17 cellular contexts compared by ENCODE assay signal in the genomic region with DNA sequence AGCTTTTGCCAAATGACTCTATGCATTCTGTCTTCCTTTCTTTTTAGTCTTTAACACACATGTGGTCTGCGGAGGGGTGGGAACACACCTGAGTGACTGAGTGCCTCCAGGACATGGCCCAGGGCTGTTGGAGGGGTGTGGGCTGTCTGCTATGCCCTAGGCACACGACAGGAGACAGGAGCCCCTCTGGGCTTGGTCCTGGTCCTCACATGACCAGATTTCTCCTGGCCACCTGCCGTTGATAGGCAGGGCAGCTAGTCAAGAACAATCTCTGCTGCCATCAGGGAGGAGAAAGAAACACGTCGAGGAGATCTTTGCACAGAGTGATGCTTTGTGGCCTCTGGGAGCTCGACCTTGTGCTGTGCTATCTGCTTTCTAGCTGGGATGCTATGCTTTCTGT.
DNase-seq lines count a peak whose midpoint lies in the region; ATAC-seq and TF ChIP-seq lines count a peak whose summit lies in the region.
"Had no signal": no experiment of that assay in that cellular context is flagged by ENCODE, and none has a peak within 500 bp of the region (broad histone marks: within the 10 kb centered on the region; RNA-seq: fewer than 3 reads in every experiment).

No MANE protein-coding gene starts in this region.

- H3K27me3 ChIP-seq in MM.1S (replicated peaks; ENCODE audit: insufficient read depth, low read length) (no peaks in the 10 kb centered on the region), esophagus muscularis mucosa (no peaks in the 10 kb centered on the region)
- H3K27me3 ChIP-seq: BLaER1 treated with 17β-estradiol and CSF1 and Interleukin-3, amounts not matched to agents 10 nM and 100 nM; Peyer's patch had no signal

- DNase-seq in MM.1S (no peak), esophagus muscularis mucosa (ENCODE audit: extremely low spot score) (peak; percentile 87), posterior vena cava (ENCODE audit: low spot score) (peak; percentile 64), COLO668 (lab: John Stamatoyannopoulos, UW; ENCODE audit: unreplicated experiment) (no peak), GM10248 (ENCODE audit: extremely low spot score) (no peak), caudate nucleus (lab: John Stamatoyannopoulos, UW) (no peak)
- peak; percentile 31 for DNase-seq in activated CD8-positive, alpha-beta memory T cell treated with anti-CD3 and anti-CD28 coated beads, Interleukin-2, amount 10 ng/mL, durations not matched to agents 7 days and 5 days
- DNase-seq: CD4-positive, alpha-beta memory T cell; GM23248; NCI-H1417; NCI-H187; NCI-H446; NCI-H526 had no signal

- H3K27ac ChIP-seq in MM.1S (ENCODE audit: low read length) (no peak overlapping the region), esophagus muscularis mucosa (replicated peaks in 1 of 4) (no peak overlapping the region), caudate nucleus (ENCODE audit: low read depth, low read length) (no peak overlapping the region)
- H3K27ac ChIP-seq: BLaER1 treated with 17β-estradiol and CSF1 and Interleukin-3, amounts not matched to agents 10 nM and 100 nM; GM23248; Peyer's patch had no signal

- CTCF ChIA-PET in activated CD8-positive, alpha-beta memory T cell treated with anti-CD3 and anti-CD28 coated beads, Interleukin-2, amount 10 ng/mL, durations not matched to agents 7 days and 5 days (lab: Charles Lee), result interaction anchor here (1.3 kb wide), 1 partner anchor 13 kb away, joined by 4 read pairs; no protein-coding TSS in a partner anchor
- CTCF ChIA-PET in GM10248 (lab: Yijun Ruan, JAX), result interaction anchor here (0.8 to 7.7 kb wide), 6 partner anchors 11 to 644 kb away, joined by 3 to 62 read pairs (median 4); no protein-coding TSS in a partner anchor

- H3K4me3 Mint-ChIP-seq in activated CD8-positive, alpha-beta memory T cell treated with anti-CD3 and anti-CD28 coated beads, Interleukin-2, amount 10 ng/mL, durations not matched to agents 7 days and 5 days, result no peak overlapping the region
- H3K4me3 Mint-ChIP-seq: CD4-positive, alpha-beta memory T cell; IgD-negative memory B cell had no signal

- no peak overlapping the region for H3K4me3 ChIP-seq in MM.1S (ENCODE audit: low read length)
- H3K4me3 ChIP-seq in esophagus muscularis mucosa, result no peak overlapping the region
- H3K4me3 ChIP-seq: BLaER1 treated with 17β-estradiol and CSF1 and Interleukin-3, amounts not matched to agents 10 nM and 100 nM; GM23248; HAP-1; Peyer's patch had no signal

- H3K79me2 ChIP-seq in MM.1S (ENCODE audit: low read length), result no peaks in the 10 kb centered on the region

- intact Hi-C loops in esophagus muscularis mucosa (cut with DNase I) (no loop called here), posterior vena cava (cut with DNase I) (no loop called here)

- ATAC-seq in activated CD8-positive, alpha-beta memory T cell treated with anti-CD3 and anti-CD28 coated beads, Interleukin-2, amount 10 ng/mL, durations not matched to agents 7 days and 5 days, result no peak

- POLR2A ChIA-PET in GM10248 (lab: Yijun Ruan, JAX), result no interaction called here

- TF ChIP-seq EP300 in esophagus muscularis mucosa (IDR thresholded peaks at IDR 0.05), result no peak

- H3K4me1 ChIP-seq in MM.1S (ENCODE audit: low read length), result no peaks in the 10 kb centered on the region
- peaks cover 0 to 8% (median 0%) of the 10 kb centered on the region in 4 donors for H3K4me1 ChIP-seq in esophagus muscularis mucosa
- H3K4me1 ChIP-seq: HAP-1, Peyer's patch had no signal

- 78% methylated on average over 6 of the region's 6 CpGs for WGBS in esophagus muscularis mucosa

- H2AFZ ChIP-seq in MM.1S (ENCODE audit: low read length), result 0 out of 2 replicates have a peak overlapping the region, but pooled peaks have one; percentile 28
- H2AFZ ChIP-seq: GM23248 had no signal

- TF ChIP-seq CTCF in MM.1S (IDR thresholded peaks at IDR 0.05; ENCODE audit: low read length), result no peak
- TF ChIP-seq CTCF in esophagus muscularis mucosa (IDR thresholded peaks at IDR 0.05), result no peak
- no peak for TF ChIP-seq CTCF in GM10248 (IDR thresholded peaks at IDR 0.05; ENCODE audit: control extremely low read depth, extremely low read depth, low read depth, missing control alignments)

- no peaks in the 10 kb centered on the region for H3K36me3 Mint-ChIP-seq in activated CD8-positive, alpha-beta memory T cell treated with anti-CD3 and anti-CD28 coated beads, Interleukin-2, amount 10 ng/mL, durations not matched to agents 7 days and 5 days
- H3K36me3 Mint-ChIP-seq: CD4-positive, alpha-beta memory T cell had no signal

- H3K4me2 ChIP-seq in MM.1S (ENCODE audit: low read depth, low read length), result no peak overlapping the region
- H3K4me2 ChIP-seq: BLaER1 treated with 17β-estradiol and CSF1 and Interleukin-3, amounts not matched to agents 10 nM and 100 nM had no signal

- H3K27me3 Mint-ChIP-seq in activated CD8-positive, alpha-beta memory T cell treated with anti-CD3 and anti-CD28 coated beads, Interleukin-2, amount 10 ng/mL, durations not matched to agents 7 days and 5 days, result peaks cover 11% of the 10 kb centered on the region
- H3K27me3 Mint-ChIP-seq: CD4-positive, alpha-beta memory T cell had no signal

- H3K9me3 ChIP-seq in MM.1S (replicated peaks; ENCODE audit: insufficient read depth, low read length), result no peaks in the 10 kb centered on the region
- H3K9me3 ChIP-seq in esophagus muscularis mucosa, result no peaks in the 10 kb centered on the region
- H3K9me3 ChIP-seq: Peyer's patch had no signal

- no peaks in the 10 kb centered on the region for H3F3A ChIP-seq in MM.1S (ENCODE audit: insufficient read depth, low read length)

- H3K9ac ChIP-seq in MM.1S (ENCODE audit: low read length), result no peak overlapping the region
- H3K9ac ChIP-seq: BLaER1 treated with 17β-estradiol and CSF1 and Interleukin-3, amounts not matched to agents 10 nM and 100 nM; GM23248 had no signal

- H4K20me1 ChIP-seq in MM.1S (ENCODE audit: insufficient read depth, low read length), result no peaks in the 10 kb centered on the region
- H4K20me1 ChIP-seq: BLaER1 treated with 17β-estradiol and CSF1 and Interleukin-3, amounts not matched to agents 10 nM and 100 nM had no signal

- H3K9me3 Mint-ChIP-seq in activated CD8-positive, alpha-beta memory T cell treated with anti-CD3 and anti-CD28 coated beads, Interleukin-2, amount 10 ng/mL, durations not matched to agents 7 days and 5 days (ENCODE audit: low read depth), result no peaks in the 10 kb centered on the region
- H3K9me3 Mint-ChIP-seq: CD4-positive, alpha-beta memory T cell; IgD-negative memory B cell had no signal

- no peak for TF ChIP-seq POLR2A in esophagus muscularis mucosa (IDR thresholded peaks at IDR 0.05; ENCODE audit: low read depth)

- H3K27ac Mint-ChIP-seq in activated CD8-positive, alpha-beta memory T cell treated with anti-CD3 and anti-CD28 coated beads, Interleukin-2, amount 10 ng/mL, durations not matched to agents 7 days and 5 days, result no peak overlapping the region
- H3K27ac Mint-ChIP-seq: IgD-negative memory B cell had no signal

- H3K36me3 ChIP-seq in MM.1S (replicated peaks; ENCODE audit: insufficient read depth, low read length), result no peaks in the 10 kb centered on the region
- peaks cover 0 to 15% (median 5%) of the 10 kb centered on the region in 4 donors for H3K36me3 ChIP-seq in esophagus muscularis mucosa
- H3K36me3 ChIP-seq: BLaER1 treated with 17β-estradiol and CSF1 and Interleukin-3, amounts not matched to agents 10 nM and 100 nM; HAP-1; Peyer's patch had no signal

- peaks cover 15% of the 10 kb centered on the region for H3K4me1 Mint-ChIP-seq in activated CD8-positive, alpha-beta memory T cell treated with anti-CD3 and anti-CD28 coated beads, Interleukin-2, amount 10 ng/mL, durations not matched to agents 7 days and 5 days

- H3K9me2 ChIP-seq in MM.1S (replicated peaks; ENCODE audit: insufficient read depth, low read length), result no peaks in the 10 kb centered on the region

Comparison
In these comparisons a context has a peak if more than half of its experiments do, and no peak if none do; other contexts are left out.
1. DNase-seq: peak in activated CD8-positive, alpha-beta memory T cell treated with anti-CD3 and anti-CD28 coated beads, Interleukin-2, amount 10 ng/mL, durations not matched to agents 7 days and 5 days (single experiment), esophagus muscularis mucosa (single experiment) and posterior vena cava (single experiment); none in MM.1S (single experiment), COLO668 (single experiment), GM10248 (single experiment) and caudate nucleus (0 of 61).